9 cellular contexts compared by ENCODE assay signal in the genomic region with DNA sequence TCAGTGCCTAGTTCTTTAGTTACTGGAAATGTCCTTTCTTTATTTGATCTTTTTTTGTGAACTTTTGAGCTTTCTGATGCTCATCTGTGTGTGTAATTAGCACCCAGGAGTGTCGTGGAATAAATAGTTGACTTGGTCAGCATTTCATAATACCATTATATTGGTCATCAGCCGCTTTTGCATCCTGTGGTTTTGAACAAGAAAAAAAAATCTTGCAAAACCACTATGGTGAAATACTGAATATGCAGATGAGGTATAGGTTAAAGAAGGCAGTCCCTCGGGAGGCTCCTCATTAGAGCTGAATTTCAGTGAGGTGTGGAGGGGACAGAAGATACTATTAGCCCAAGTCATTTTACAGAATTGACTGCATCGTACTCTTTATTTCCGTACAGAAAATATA.
A peak's percentile ranks its signal among the peaks of the same experiment; 100 is the strongest.
DNase-seq lines count a peak whose midpoint lies in the region; ATAC-seq and TF ChIP-seq lines count a peak whose summit lies in the region.
"Had no signal": no experiment of that assay in that cellular context is flagged by ENCODE, and none has a peak within 500 bp of the region (broad histone marks: within the 10 kb centered on the region; RNA-seq: fewer than 3 reads in every experiment).

No MANE protein-coding gene starts in this region.

- no peak for TF ChIP-seq POLR2A in esophagus muscularis mucosa (IDR thresholded peaks at IDR 0.05; ENCODE audit: low read depth)

- peaks cover 68% of the 10 kb centered on the region for H4K20me1 ChIP-seq in PC-9 (ENCODE audit: insufficient read depth)

- no peaks in the 10 kb centered on the region for H3K9me2 ChIP-seq in PC-9 (ENCODE audit: insufficient read depth)

- H3K36me3 ChIP-seq in PC-9 (ENCODE audit: low read depth) (peaks cover 40% of the 10 kb centered on the region), esophagus muscularis mucosa (peaks cover 0 to 13% (median 4%) of the 10 kb centered on the region in 4 donors)

- H3K27me3 ChIP-seq in PC-9 (ENCODE audit: insufficient read depth, low read depth) (no peaks in the 10 kb centered on the region), esophagus muscularis mucosa (no peaks in the 10 kb centered on the region)

- 64% methylated on average over 5 of the region's 5 CpGs for WGBS in esophagus muscularis mucosa

- BruUV-seq in PC-9 (replicated peaks; lab: Mats Ljungman, UMichigan): no TSS peak

- peaks cover 23% of the 10 kb centered on the region; the same call in 1 of the 2 replicates for H3F3A ChIP-seq in PC-9 (ENCODE audit: insufficient read depth, low read depth)

- CTCF ChIA-PET in PC-9 (lab: Charles Lee): no interaction called here

- TF ChIP-seq EP300 in esophagus muscularis mucosa (IDR thresholded peaks at IDR 0.05): no peak

- H3K4me3 ChIP-seq in PC-9 (no peak overlapping the region), esophagus muscularis mucosa (no peak overlapping the region), skeletal muscle cell (ENCODE audit: low read depth, low read length) (no peak overlapping the region)

- H3K4me1 ChIP-seq in PC-9 (replicated peaks; ENCODE audit: insufficient read depth) (peaks cover 90% of the 10 kb centered on the region), esophagus muscularis mucosa (peaks cover 90 to 100% (median 98%) of the 10 kb centered on the region in 4 donors)

- peak overlapping the region; percentile 53 for H3K4me2 ChIP-seq in PC-9

- H2AFZ ChIP-seq in PC-9: no peak overlapping the region

- H3K79me2 ChIP-seq in PC-9 (ENCODE audit: low read depth): peaks cover 100% of the 10 kb centered on the region

- intact Hi-C loops in PC-9 (cut with micrococcal nuclease; ENCODE audit: unreplicated experiment): no loop called here
- intact Hi-C loops in esophagus muscularis mucosa (cut with DNase I): loop anchor here (5.0 to 10.0 kb wide), 2 partner anchors 58 to 434 kb away; no protein-coding TSS in a partner anchor

- H3K27ac ChIP-seq in PC-9 (peak overlapping the region; percentile 37), esophagus muscularis mucosa (replicated peaks in 1 of 4) (peak overlapping the region; percentile 81 to 89 (median 86))

- no peak for ATAC-seq in HG02884 (IDR thresholded peaks at IDR 0.05; ENCODE audit: unreplicated experiment)

- POLR2A ChIA-PET in PC-9 (lab: Charles Lee; ENCODE audit: unreplicated experiment): interaction anchor here (0.7 kb wide), 1 partner anchor 78 kb away, joined by 6 read pairs; no protein-coding TSS in a partner anchor

- DNase-seq in GM04503 (ENCODE audit: low read depth): peak; percentile 43
- DNase-seq in PC-9: peak in 1 of 2 experiments; percentile 81
- DNase-seq in esophagus muscularis mucosa (ENCODE audit: extremely low spot score): no peak
- DNase-seq in skeletal muscle cell (ENCODE audit: low read depth): peak; percentile 56
- no peak for DNase-seq in NCI-H1105 (lab: John Stamatoyannopoulos, UW)
- no peak for DNase-seq in HuH-7.5 (ENCODE audit: low spot score)
- DNase-seq in activated effector memory CD4-positive, alpha-beta T cell treated with Interleukin-2 at 50 U/mL for 16 hours: no peak
- DNase-seq: kidney had no signal

- TF ChIP-seq CTCF in PC-9 (conservative IDR thresholded peaks at IDR 0.05): no peak
- no peak for TF ChIP-seq CTCF in esophagus muscularis mucosa (IDR thresholded peaks at IDR 0.05)

- H3K9me3 ChIP-seq in PC-9 (ENCODE audit: insufficient read depth, low read depth) (no peaks in the 10 kb centered on the region), esophagus muscularis mucosa (no peaks in the 10 kb centered on the region)

Comparison
In these comparisons a context has a peak if more than half of its experiments do, and no peak if none do; other contexts are left out.
1. DNase-seq: peak in GM04503 (single experiment) and skeletal muscle cell (single experiment); none in esophagus muscularis mucosa (single experiment), NCI-H1105 (single experiment), HuH-7.5 (single experiment) and activated effector memory CD4-positive, alpha-beta T cell treated with Interleukin-2 at 50 U/mL for 16 hours (single experiment).